ENCODE assay signal across 9 cellular contexts in genomic region chr5:435961-436640, GRCh38. TPM values are rescaled to one million over a fixed set of nuclear protein-coding genes. Genes with fewer than 3 reads are reported as not detected.
DNase-seq lines count a peak whose midpoint lies in the region; ATAC-seq and TF ChIP-seq lines count a peak whose summit lies in the region.
"Had no signal": no experiment of that assay in that cellular context is flagged by ENCODE, and none has a peak within 500 bp of the region (broad histone marks: within the 10 kb centered on the region; RNA-seq: fewer than 3 reads in every experiment).

No MANE protein-coding gene starts in this region.

- WGBS in hepatocyte (ENCODE audit: low lambda C conversion rate, missing lambda C conversion rate): 87% methylated on average over 18 of the region's 18 CpGs

- H3K9me2 ChIP-seq in hepatocyte (replicated peaks; ENCODE audit: insufficient read depth): no peaks in the 10 kb centered on the region

- H3K79me2 ChIP-seq in hepatocyte: no peaks in the 10 kb centered on the region

- no peak overlapping the region for H3K27ac Mint-ChIP-seq in activated CD8-positive, alpha-beta memory T cell treated with anti-CD3 and anti-CD28 coated beads, Interleukin-2, amount 10 ng/mL, durations not matched to agents 7 days and 5 days
- H3K27ac Mint-ChIP-seq: T-helper 1 cell treated with Interleukin-12 subunit alpha and Interleukin-12 subunit beta and Interleukin-4 antibody, amounts not matched to agents 30 μg/mL and 1 μg/mL, for 36 hours had no signal

- peaks cover 6% of the 10 kb centered on the region for H3K36me3 Mint-ChIP-seq in activated CD8-positive, alpha-beta memory T cell treated with anti-CD3 and anti-CD28 coated beads, Interleukin-2, amount 10 ng/mL, durations not matched to agents 7 days and 5 days

- H3K9me3 Mint-ChIP-seq in activated CD8-positive, alpha-beta memory T cell treated with anti-CD3 and anti-CD28 coated beads, Interleukin-2, amount 10 ng/mL, durations not matched to agents 7 days and 5 days (ENCODE audit: low read depth): no peaks in the 10 kb centered on the region
- H3K9me3 Mint-ChIP-seq: T-helper 1 cell treated with Interleukin-12 subunit alpha and Interleukin-12 subunit beta and Interleukin-4 antibody, amounts not matched to agents 30 μg/mL and 1 μg/mL, for 36 hours had no signal

- H3K4me1 ChIP-seq in A673 (ENCODE audit: insufficient read depth, low read length, poor library complexity, severe bottlenecking): no peaks in the 10 kb centered on the region
- peaks cover 6% of the 10 kb centered on the region for H3K4me1 ChIP-seq in hepatocyte (ENCODE audit: insufficient read depth)

- ATAC-seq in GM18909 (IDR thresholded peaks at IDR 0.05; ENCODE audit: poor library complexity, unreplicated experiment): no peak
- ATAC-seq in activated CD8-positive, alpha-beta memory T cell treated with anti-CD3 and anti-CD28 coated beads, Interleukin-2, amount 10 ng/mL, durations not matched to agents 7 days and 5 days: no peak

- H3K27me3 ChIP-seq in A673 (replicated peaks; ENCODE audit: insufficient read depth, low read depth, low read length, poor library complexity) (no peaks in the 10 kb centered on the region), hepatocyte (no peaks in the 10 kb centered on the region)

- intact Hi-C loops in A673 (cut with micrococcal nuclease; ENCODE audit: unreplicated experiment): no loop called here

- no peak overlapping the region for H3K4me2 ChIP-seq in hepatocyte

- no peak overlapping the region for H2AFZ ChIP-seq in hepatocyte

- DNase-seq in A673 (ENCODE audit: low spot score) (peak; percentile 37), RKO (ENCODE audit: low spot score) (peak; percentile 38), hepatocyte (ENCODE audit: low spot score) (no peak), putamen (ENCODE audit: low spot score) (no peak), midbrain (lab: John Stamatoyannopoulos, UW) (no peak)
- no peak for DNase-seq in activated CD8-positive, alpha-beta memory T cell treated with anti-CD3 and anti-CD28 coated beads, Interleukin-2, amount 10 ng/mL, durations not matched to agents 7 days and 5 days

- H3K4me1 Mint-ChIP-seq in activated CD8-positive, alpha-beta memory T cell treated with anti-CD3 and anti-CD28 coated beads, Interleukin-2, amount 10 ng/mL, durations not matched to agents 7 days and 5 days: peaks cover 7% of the 10 kb centered on the region

- no peaks in the 10 kb centered on the region for H3K27me3 Mint-ChIP-seq in activated CD8-positive, alpha-beta memory T cell treated with anti-CD3 and anti-CD28 coated beads, Interleukin-2, amount 10 ng/mL, durations not matched to agents 7 days and 5 days

- BruUV-seq in A673 (replicated peaks; lab: Mats Ljungman, UMichigan): no TSS peak

- peak; percentile 48 for TF ChIP-seq CTCF in A673 (conservative IDR thresholded peaks at IDR 0.05; ENCODE audit: low read depth, low read length)
- peak; percentile 38 for TF ChIP-seq CTCF in GM12873 (IDR thresholded peaks at IDR 0.05; ENCODE audit: insufficient read depth, low read depth, low read length, missing control alignments)
- TF ChIP-seq CTCF in hepatocyte (IDR thresholded peaks at IDR 0.05; ENCODE audit: poor library complexity): peak; percentile 15

- no peaks in the 10 kb centered on the region for H4K20me1 ChIP-seq in hepatocyte (ENCODE audit: insufficient read depth, poor library complexity, severe bottlenecking)

- H3K4me3 ChIP-seq in A673 (ENCODE audit: low read depth, low read length, poor library complexity, severe bottlenecking) (no peak overlapping the region), hepatocyte (no peak overlapping the region)

- CTCF ChIA-PET in A673 (lab: Charles Lee): no interaction called here
- CTCF ChIA-PET in activated CD8-positive, alpha-beta memory T cell treated with anti-CD3 and anti-CD28 coated beads, Interleukin-2, amount 10 ng/mL, durations not matched to agents 7 days and 5 days (lab: Charles Lee): interaction anchor here (0.8 to 2.0 kb wide), 2 partner anchors 10 to 217 kb away, joined by 3 to 7 read pairs; no protein-coding TSS in a partner anchor

- H3K36me3 ChIP-seq in A673 (ENCODE audit: insufficient read depth, low read length, poor library complexity, severe bottlenecking) (no peaks in the 10 kb centered on the region), hepatocyte (replicated peaks; ENCODE audit: insufficient read depth, low read depth) (no peaks in the 10 kb centered on the region)

- POLR2A ChIA-PET in A673 (lab: Charles Lee; ENCODE audit: low non-redundant PET): no interaction called here

- H3K27ac ChIP-seq in A673 (ENCODE audit: low read depth, low read length, poor library complexity, severe bottlenecking): no peak overlapping the region
- no peak overlapping the region for H3K27ac ChIP-seq in hepatocyte

- H3K9me3 ChIP-seq in A673 (ENCODE audit: low read depth, low read length, poor library complexity, severe bottlenecking) (no peaks in the 10 kb centered on the region), hepatocyte (ENCODE audit: low read depth) (no peaks in the 10 kb centered on the region)

- H3K4me3 Mint-ChIP-seq in activated CD8-positive, alpha-beta memory T cell treated with anti-CD3 and anti-CD28 coated beads, Interleukin-2, amount 10 ng/mL, durations not matched to agents 7 days and 5 days: no peak overlapping the region
- H3K4me3 Mint-ChIP-seq: T-helper 1 cell treated with Interleukin-12 subunit alpha and Interleukin-12 subunit beta and Interleukin-4 antibody, amounts not matched to agents 30 μg/mL and 1 μg/mL, for 36 hours had no signal

RNA-seq across cellular contexts. Expression of gene EXOC3, which starts 6.9 kb away (rescaled TPM):
- 46.7 and 53.8 TPM in 2 replicates for total RNA-seq in A673 (2021)
- total RNA-seq in hepatocyte: 30.9 and 38.3 TPM in 2 replicates
- polyA plus RNA-seq in hepatocyte: 36.1 and 45.3 TPM in 2 replicates
- 10 to 100 TPM; 68.2 to 71.2 TPM for total RNA-seq in activated CD8-positive, alpha-beta memory T cell treated with anti-CD3 and anti-CD28 coated beads, Interleukin-2, amount 10 ng/mL, durations not matched to agents 7 days and 5 days

Comparison
In these comparisons a context has a peak if more than half of its experiments do, and no peak if none do; other contexts are left out.
1. DNase-seq: peak in A673 (single experiment) and RKO (single experiment); none in hepatocyte (single experiment), putamen (single experiment), activated CD8-positive, alpha-beta memory T cell treated with anti-CD3 and anti-CD28 coated beads, Interleukin-2, amount 10 ng/mL, durations not matched to agents 7 days and 5 days (single experiment) and midbrain (single experiment).
2. Peak in every context shown above with its lines, with median percentiles within 50 percentile points of each other: CTCF ChIP-seq.